Comparison of ENCODE assay signal across 8 cellular contexts in the genomic region with DNA sequence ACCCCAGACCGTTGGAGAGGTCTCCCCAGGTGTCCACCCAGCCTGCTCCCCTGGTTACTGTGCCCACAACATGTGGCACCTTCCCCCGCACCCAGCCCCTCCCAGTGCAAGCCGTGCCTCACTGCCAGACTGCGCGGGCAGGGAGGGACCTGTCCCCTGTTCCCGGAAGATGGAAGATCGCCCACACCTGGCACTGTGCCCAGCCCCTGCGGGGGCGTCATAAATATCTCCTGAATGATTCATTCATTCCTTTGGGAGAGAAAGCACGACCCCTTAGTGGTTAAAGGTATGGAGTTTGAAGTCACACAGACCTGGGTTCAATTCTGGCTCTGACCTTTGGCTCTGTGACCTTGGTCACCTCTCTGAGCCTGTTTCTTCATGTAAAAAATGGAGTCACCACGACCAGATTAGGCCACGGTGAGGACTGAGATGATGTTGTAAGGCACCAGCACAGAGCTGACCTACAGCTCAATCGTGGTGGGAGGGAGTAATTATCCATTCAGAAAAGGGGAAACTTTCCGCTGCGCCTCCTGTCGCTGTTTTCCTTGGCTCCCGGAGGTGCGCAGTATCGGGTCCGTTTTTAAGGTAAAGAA. TPM values are rescaled to one million over a fixed set of nuclear protein-coding genes. Genes with fewer than 3 reads are reported as not detected.
A peak's percentile ranks its signal among the peaks of the same experiment; 100 is the strongest.
DNase-seq lines count a peak whose midpoint lies in the region; TF ChIP-seq lines count a peak whose summit lies in the region.

No MANE protein-coding gene starts in this region.

- H3K4me1 Mint-ChIP-seq in brain: peaks cover 12% of the 10 kb centered on the region

- H3K9ac ChIP-seq in HUES64 (ENCODE audit: low read depth, low read length) (no peak overlapping the region; the same call in 1 of the 2 replicates), liver (ENCODE audit: low read depth in 1 of 2, low read length in 2 of 2) (peak overlapping the region in 1 of 2 donors; percentile 65)

- no peaks in the 10 kb centered on the region for H3K36me3 Mint-ChIP-seq in brain

- peak overlapping the region; percentile 59 for H3K27ac ChIP-seq in ACC112 (ENCODE audit: low read depth, low read length)
- no peak overlapping the region for H3K27ac ChIP-seq in HUES64 (ENCODE audit: low read depth, low read length)
- H3K27ac ChIP-seq in liver (ENCODE audit: low read depth in 1 of 2, low read length in 2 of 2): peak overlapping the region; percentile 72 to 81
- no peak overlapping the region for H3K27ac ChIP-seq in uterus

- H3K27me3 ChIP-seq in ACC112 (ENCODE audit: insufficient read depth, low read length): no peaks in the 10 kb centered on the region
- peaks cover 33% of the 10 kb centered on the region for H3K27me3 ChIP-seq in HUES64 (ENCODE audit: insufficient read depth, low read length)
- no peaks in the 10 kb centered on the region for H3K27me3 ChIP-seq in liver (ENCODE audit: control insufficient read depth in 4 of 4, insufficient read depth in 4 of 4, low read length in 3 of 4)
- H3K27me3 ChIP-seq in uterus: no peaks in the 10 kb centered on the region

- WGBS in HUES64: 44% methylated on average over 20 of the region's 20 CpGs
- 24% methylated on average over 20 of the region's 20 CpGs for WGBS in liver

- no peaks in the 10 kb centered on the region for H3K9me3 ChIP-seq in HUES64 (ENCODE audit: insufficient read depth, low read depth, low read length)
- no peaks in the 10 kb centered on the region for H3K9me3 ChIP-seq in liver (ENCODE audit: control insufficient read depth in 4 of 4, low read length in 3 of 4)
- no peaks in the 10 kb centered on the region for H3K9me3 ChIP-seq in uterus

- peaks cover 0 to 5% (median 0%) of the 10 kb centered on the region in 5 experiments for H3K9me3 Mint-ChIP-seq in brain

- peaks cover 69% of the 10 kb centered on the region for H3K27me3 Mint-ChIP-seq in brain

- H3K79me2 ChIP-seq in ACC112 (ENCODE audit: control insufficient read depth, insufficient read depth, low read length, unreplicated experiment): no peaks in the 10 kb centered on the region

- DNase-seq in uterus (peak in 1 of 2 donors; percentile 42), T-helper 2 cell (no peak), NCI-H82 (lab: John Stamatoyannopoulos, UW) (no peak), NCI-H526 treated with DMSO at 0.1 percent for 48 hours (lab: John Stamatoyannopoulos, UW) (no peak)

- TF ChIP-seq RAD21 in liver (IDR thresholded peaks at IDR 0.05): peak in 1 of 2 donors; percentile 5

- peak overlapping the region; percentile 75 for H3K4me3 ChIP-seq in ACC112 (ENCODE audit: low read depth, low read length)
- H3K4me3 ChIP-seq in HUES64 (ENCODE audit: low read length): peak overlapping the region; percentile 56
- peak overlapping the region; percentile 1 to 69 (median 56) for H3K4me3 ChIP-seq in liver (ENCODE audit: low read depth in 1 of 3, low read length in 3 of 3)
- H3K4me3 ChIP-seq in uterus: peak overlapping the region; percentile 10 to 12

- intact Hi-C loops in uterus (cut with DNase I; ENCODE audit: low total_unique reads): no loop called here

- H2AFZ ChIP-seq in ACC112 (ENCODE audit: low read length, unreplicated experiment): peak overlapping the region; percentile 28

- no peak for TF ChIP-seq POLR2A in uterus (IDR thresholded peaks at IDR 0.05)

- peaks cover 30% of the 10 kb centered on the region for H3K4me1 ChIP-seq in ACC112 (ENCODE audit: control insufficient read depth, insufficient read depth, low read length, unreplicated experiment)
- H3K4me1 ChIP-seq in HUES64 (ENCODE audit: insufficient read depth, low read length): no peaks in the 10 kb centered on the region
- H3K4me1 ChIP-seq in liver (ENCODE audit: control insufficient read depth in 4 of 4, insufficient read depth in 4 of 4, low read length in 3 of 4): peaks cover 11 to 34% (median 23%) of the 10 kb centered on the region in 4 donors
- peaks cover 0 to 6% of the 10 kb centered on the region in 2 donors for H3K4me1 ChIP-seq in uterus

- H3K36me3 ChIP-seq in ACC112 (ENCODE audit: insufficient read depth, low read length): no peaks in the 10 kb centered on the region
- no peaks in the 10 kb centered on the region for H3K36me3 ChIP-seq in HUES64 (ENCODE audit: insufficient read depth, low read length)
- no peaks in the 10 kb centered on the region for H3K36me3 ChIP-seq in liver (ENCODE audit: control insufficient read depth in 4 of 4, insufficient read depth in 3 of 4, low read depth in 1 of 4, low read length in 3 of 4)
- no peaks in the 10 kb centered on the region for H3K36me3 ChIP-seq in uterus

- peak overlapping the region; percentile 82 to 90 (median 85) for H3K4me3 Mint-ChIP-seq in brain

- TF ChIP-seq CTCF in brain (conservative IDR thresholded peaks at IDR 0.05) (no peak), liver (IDR thresholded peaks at IDR 0.05; ENCODE audit: low read depth, low read length, missing input control) (no peak), uterus (IDR thresholded peaks at IDR 0.05) (no peak)

- peak overlapping the region in 1 of 5 experiments; percentile 52 for H3K27ac Mint-ChIP-seq in brain

TF ChIP-seq in liver, 16 proteins besides CTCF, POLR2A, EP300 and RAD21:
- TF ChIP-seq EGR1 (IDR thresholded peaks at IDR 0.05; ENCODE audit: low read depth in 2 of 2) (peak; percentile 50 to 96), HNF4A (conservative IDR thresholded peaks at IDR 0.05) (peak; percentile 30 to 61), JUND (IDR thresholded peaks at IDR 0.05) (no peak), TAF1 (conservative IDR thresholded peaks at IDR 0.05) (no peak), YY1 (IDR thresholded peaks at IDR 0.05) (peak; percentile 65), RXRA (IDR thresholded peaks at IDR 0.05) (peak; percentile 29 to 76), NR2F2 (IDR thresholded peaks at IDR 0.05) (peak; percentile 67), GABPA (IDR thresholded peaks at IDR 0.05 in 1 of 2, conservative IDR thresholded peaks at IDR 0.05 in 1 of 2) (no peak), HNF4G (IDR thresholded peaks at IDR 0.05) (no peak)
- TF ChIP-seq, protein P1, sequence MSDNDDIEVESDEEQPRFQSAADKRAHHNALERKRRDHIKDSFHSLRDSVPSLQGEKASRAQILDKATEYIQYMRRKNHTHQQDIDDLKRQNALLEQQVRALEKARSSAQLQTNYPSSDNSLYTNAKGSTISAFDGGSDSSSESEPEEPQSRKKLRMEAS (IDR thresholded peaks at IDR 0.05): peak; percentile 31
- TF ChIP-seq, protein P2, sequence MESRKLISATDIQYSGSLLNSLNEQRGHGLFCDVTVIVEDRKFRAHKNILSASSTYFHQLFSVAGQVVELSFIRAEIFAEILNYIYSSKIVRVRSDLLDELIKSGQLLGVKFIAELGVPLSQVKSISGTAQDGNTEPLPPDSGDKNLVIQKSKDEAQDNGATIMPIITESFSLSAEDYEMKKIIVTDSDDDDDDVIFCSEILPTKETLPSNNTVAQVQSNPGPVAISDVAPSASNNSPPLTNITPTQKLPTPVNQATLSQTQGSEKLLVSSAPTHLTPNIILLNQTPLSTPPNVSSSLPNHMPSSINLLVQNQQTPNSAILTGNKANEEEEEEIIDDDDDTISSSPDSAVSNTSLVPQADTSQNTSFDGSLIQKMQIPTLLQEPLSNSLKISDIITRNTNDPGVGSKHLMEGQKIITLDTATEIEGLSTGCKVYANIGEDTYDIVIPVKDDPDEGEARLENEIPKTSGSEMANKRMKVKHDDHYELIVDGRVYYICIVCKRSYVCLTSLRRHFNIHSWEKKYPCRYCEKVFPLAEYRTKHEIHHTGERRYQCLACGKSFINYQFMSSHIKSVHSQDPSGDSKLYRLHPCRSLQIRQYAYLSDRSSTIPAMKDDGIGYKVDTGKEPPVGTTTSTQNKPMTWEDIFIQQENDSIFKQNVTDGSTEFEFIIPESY (IDR thresholded peaks at IDR 0.05): no peak
- TF ChIP-seq, protein P3, sequence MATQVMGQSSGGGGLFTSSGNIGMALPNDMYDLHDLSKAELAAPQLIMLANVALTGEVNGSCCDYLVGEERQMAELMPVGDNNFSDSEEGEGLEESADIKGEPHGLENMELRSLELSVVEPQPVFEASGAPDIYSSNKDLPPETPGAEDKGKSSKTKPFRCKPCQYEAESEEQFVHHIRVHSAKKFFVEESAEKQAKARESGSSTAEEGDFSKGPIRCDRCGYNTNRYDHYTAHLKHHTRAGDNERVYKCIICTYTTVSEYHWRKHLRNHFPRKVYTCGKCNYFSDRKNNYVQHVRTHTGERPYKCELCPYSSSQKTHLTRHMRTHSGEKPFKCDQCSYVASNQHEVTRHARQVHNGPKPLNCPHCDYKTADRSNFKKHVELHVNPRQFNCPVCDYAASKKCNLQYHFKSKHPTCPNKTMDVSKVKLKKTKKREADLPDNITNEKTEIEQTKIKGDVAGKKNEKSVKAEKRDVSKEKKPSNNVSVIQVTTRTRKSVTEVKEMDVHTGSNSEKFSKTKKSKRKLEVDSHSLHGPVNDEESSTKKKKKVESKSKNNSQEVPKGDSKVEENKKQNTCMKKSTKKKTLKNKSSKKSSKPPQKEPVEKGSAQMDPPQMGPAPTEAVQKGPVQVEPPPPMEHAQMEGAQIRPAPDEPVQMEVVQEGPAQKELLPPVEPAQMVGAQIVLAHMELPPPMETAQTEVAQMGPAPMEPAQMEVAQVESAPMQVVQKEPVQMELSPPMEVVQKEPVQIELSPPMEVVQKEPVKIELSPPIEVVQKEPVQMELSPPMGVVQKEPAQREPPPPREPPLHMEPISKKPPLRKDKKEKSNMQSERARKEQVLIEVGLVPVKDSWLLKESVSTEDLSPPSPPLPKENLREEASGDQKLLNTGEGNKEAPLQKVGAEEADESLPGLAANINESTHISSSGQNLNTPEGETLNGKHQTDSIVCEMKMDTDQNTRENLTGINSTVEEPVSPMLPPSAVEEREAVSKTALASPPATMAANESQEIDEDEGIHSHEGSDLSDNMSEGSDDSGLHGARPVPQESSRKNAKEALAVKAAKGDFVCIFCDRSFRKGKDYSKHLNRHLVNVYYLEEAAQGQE (IDR thresholded peaks at IDR 0.05): peak; percentile 31

RNA-seq across cellular contexts. Expression of a gene that starts 0.5 kb away (rescaled TPM):
- 0.75 TPM for polyA plus RNA-seq in HUES64 (2013, experiment 1 of 2)
- 1.4 TPM for polyA plus RNA-seq in HUES64 (2013, experiment 2 of 2)
- 5.1 TPM for polyA plus RNA-seq in brain (ENCODE audit: insufficient read depth, low read depth, low replicate concordance)
- 1 to 10 TPM; 1.0 to 1.8 TPM for total RNA-seq in liver
- polyA plus RNA-seq in liver: 10 to 100 TPM in 1 of 2 donors, under 1 TPM in 1; 0.47 to 12.1 TPM
- total RNA-seq in uterus: under 1 TPM in 2 of 4 donors, not detected in 2; 0.55 to 0.61 TPM

RNA-seq across cellular contexts. Expression of a gene that starts 34.2 kb away (rescaled TPM):
- 8.1 TPM for polyA plus RNA-seq in HUES64 (2013, experiment 1 of 2)
- polyA plus RNA-seq in HUES64 (2013, experiment 2 of 2): 10.3 TPM
- polyA plus RNA-seq in brain (ENCODE audit: insufficient read depth, low read depth, low replicate concordance): 1.7 TPM
- total RNA-seq in liver: 10 to 100 TPM in 1 of 2 donors, 1 to 10 TPM in 1; 7.8 to 27.0 TPM
- 10 to 100 TPM; 39.4 to 50.7 TPM for polyA plus RNA-seq in liver
- 10 to 100 TPM in 2 of 4 donors, 1 to 10 TPM in 2; 9.4 to 23.6 (median 10.4) TPM for total RNA-seq in uterus

RNA-seq across cellular contexts. Expression of a gene that starts 47.3 kb away (rescaled TPM):
- 0.30 TPM for polyA plus RNA-seq in HUES64 (2013, experiment 1 of 2)
- polyA plus RNA-seq in HUES64 (2013, experiment 2 of 2): 0.51 TPM
- polyA plus RNA-seq in brain (ENCODE audit: insufficient read depth, low read depth, low replicate concordance): not detected
- total RNA-seq in liver: not detected
- polyA plus RNA-seq in liver: under 1 TPM in 1 of 2 donors, not detected in 1; 0.18 TPM
- total RNA-seq in uterus: not detected

Comparison
In these comparisons a context has a peak if more than half of its experiments do, and no peak if none do; other contexts are left out.
1. H3K27ac ChIP-seq: peak in ACC112 (single experiment) and liver (2 of 2); none in HUES64 (single experiment) and uterus (0 of 2).
2. H3K4me3 ChIP-seq: peak in every context shown above with its lines; median percentile 75 in ACC112; 56 in HUES64; 56 in liver; 11 in uterus.